17 cellular contexts compared by ENCODE assay signal in genomic region chr3:27219127-27219860, GRCh38.
DNase-seq lines count a peak whose midpoint lies in the region; ATAC-seq and TF ChIP-seq lines count a peak whose summit lies in the region.
"Had no signal": no experiment of that assay in that cellular context is flagged by ENCODE, and none has a peak within 500 bp of the region (broad histone marks: within the 10 kb centered on the region; RNA-seq: fewer than 3 reads in every experiment).

No MANE protein-coding gene starts in this region.

- WGBS in transverse colon (ENCODE audit: low coverage in 1 of 2), 2 donors, result 57 to 63% methylated on average over 1 of the region's 1 CpG

- no peak for TF ChIP-seq EP300 in transverse colon (IDR thresholded peaks at IDR 0.05; ENCODE audit: low read depth)

- H3K4me3 ChIP-seq in transverse colon, result no peak overlapping the region
- H3K4me3 ChIP-seq in tibial artery, result no peak overlapping the region
- H3K4me3 ChIP-seq in GM23338, result no peak overlapping the region
- H3K4me3 ChIP-seq: hepatocyte, lower lobe of right lung, neural progenitor cell, spleen, upper lobe of right lung had no signal

- H3K36me3 ChIP-seq in transverse colon (no peaks in the 10 kb centered on the region), tibial artery (no peaks in the 10 kb centered on the region), GM23338 (ENCODE audit: insufficient read depth) (no peaks in the 10 kb centered on the region)
- H3K36me3 ChIP-seq: lower lobe of right lung, neural progenitor cell, spleen, upper lobe of right lung had no signal

- H3K27ac ChIP-seq in transverse colon (peak overlapping the region in 3 of 4 donors; percentile 36 to 44 (median 41)), tibial artery (no peak overlapping the region), GM23338 (ENCODE audit: low read depth) (no peak overlapping the region)
- H3K27ac ChIP-seq: hepatocyte, lower lobe of right lung, neural progenitor cell, spleen, upper lobe of right lung had no signal

- intact Hi-C loops in transverse colon (cut with DNase I; ENCODE audit: low total_unique reads) (no loop called here), tibial artery (cut with DNase I; ENCODE audit: low total_unique reads) (no loop called here)

- H4K20me1 ChIP-seq in GM23338 (replicated peaks; ENCODE audit: insufficient read depth), result no peaks in the 10 kb centered on the region

- H3K27me3 Mint-ChIP-seq in GM23338 (ENCODE audit: insufficient read depth, low read depth, poor library complexity), result peaks cover 5% of the 10 kb centered on the region
- H3K27me3 Mint-ChIP-seq: activated naive CD4-positive, alpha-beta T cell treated with anti-CD3 and anti-CD28 coated beads, Interleukin-2, amount 50 U/mL, for 24 hours had no signal

- H3K4me1 Mint-ChIP-seq in GM23338, result peaks cover 9% of the 10 kb centered on the region; the same call in 2 of the 3 replicates

- no peak overlapping the region for H2AFZ ChIP-seq in GM23338
- H2AFZ ChIP-seq: hepatocyte, neural progenitor cell had no signal

- in situ Hi-C loops in transverse colon (cut with MboI; ENCODE audit: low pct_ligation_motif_present in 1 of 4, low pct_unique_long_range_greater_than_20kb in 1 of 4, low sequenced_read_pairs in 3 of 4), result no loop called here

- no peak for TF ChIP-seq POLR2A in transverse colon (IDR thresholded peaks at IDR 0.05)

- H3K36me3 Mint-ChIP-seq in GM23338 (ENCODE audit: low read depth), result peaks cover 3% of the 10 kb centered on the region; the same call in 1 of the 3 replicates
- H3K36me3 Mint-ChIP-seq: activated naive CD4-positive, alpha-beta T cell treated with anti-CD3 and anti-CD28 coated beads, Interleukin-2, amount 50 U/mL, for 24 hours; neural progenitor cell had no signal

- H3K9me2 ChIP-seq in GM23338 (ENCODE audit: insufficient read depth), result peaks cover 15% of the 10 kb centered on the region

- H3K9me3 ChIP-seq in transverse colon (no peaks in the 10 kb centered on the region), tibial artery (no peaks in the 10 kb centered on the region)
- H3K9me3 ChIP-seq: lower lobe of right lung, spleen, upper lobe of right lung had no signal

- H3F3A ChIP-seq in GM23338 (replicated peaks; ENCODE audit: low read depth), result no peaks in the 10 kb centered on the region

- H3K9me3 Mint-ChIP-seq in GM23338, result peaks cover 3% of the 10 kb centered on the region; the same call in 2 of the 3 replicates
- H3K9me3 Mint-ChIP-seq: activated naive CD4-positive, alpha-beta T cell treated with anti-CD3 and anti-CD28 coated beads, Interleukin-2, amount 50 U/mL, for 24 hours; endodermal cell had no signal

- H3K27me3 ChIP-seq in transverse colon (no peaks in the 10 kb centered on the region), tibial artery (no peaks in the 10 kb centered on the region), GM23338 (ENCODE audit: insufficient read depth) (no peaks in the 10 kb centered on the region)
- H3K27me3 ChIP-seq: hepatocyte, neural progenitor cell, spleen, upper lobe of right lung had no signal

- no peak for TF ChIP-seq CTCF in transverse colon (IDR thresholded peaks at IDR 0.05)
- no peak for TF ChIP-seq CTCF in tibial artery (IDR thresholded peaks at IDR 0.05)
- no peak for TF ChIP-seq CTCF in GM23338 (conservative IDR thresholded peaks at IDR 0.05; ENCODE audit: low read depth in 2 of 2)

- ATAC-seq in SK-N-SH treated with all-trans-retinoic acid at 6 μM for 48 hours (no peak), GM23338 (no peak), HG02981 (IDR thresholded peaks at IDR 0.05; ENCODE audit: unreplicated experiment) (no peak)
- ATAC-seq: lower lobe of right lung, upper lobe of right lung had no signal

- H3K4me3 Mint-ChIP-seq in GM23338, result no peak overlapping the region
- H3K4me3 Mint-ChIP-seq: activated naive CD4-positive, alpha-beta T cell treated with anti-CD3 and anti-CD28 coated beads, Interleukin-2, amount 50 U/mL, for 24 hours; endodermal cell; neural progenitor cell had no signal

- DNase-seq in HCEC 1CT (peak; percentile 35), fibroblast of peridontal ligament (ENCODE audit: extremely low read depth) (peak; percentile 54), transverse colon (peak; percentile 31), tibial artery (no peak), GM23338 (ENCODE audit: low spot score) (no peak)
- DNase-seq: activated CD4-positive, alpha-beta T cell treated with anti-CD3 and anti-CD28 coated beads for 4 hours; endodermal cell; foreskin melanocyte; lower lobe of right lung; NCI-H187; spleen; upper lobe of right lung had no signal

- H3K4me1 ChIP-seq in transverse colon (peaks cover 0 to 12% (median 0%) of the 10 kb centered on the region in 4 donors), tibial artery (peaks cover 0 to 5% (median 0%) of the 10 kb centered on the region in 4 donors), GM23338 (ENCODE audit: insufficient read depth) (peaks cover 4% of the 10 kb centered on the region)
- H3K4me1 ChIP-seq: lower lobe of right lung, neural progenitor cell, spleen, upper lobe of right lung had no signal

- H3K79me2 ChIP-seq in GM23338 (replicated peaks; ENCODE audit: insufficient read depth), result no peaks in the 10 kb centered on the region
- H3K79me2 ChIP-seq: hepatocyte had no signal

- no peak overlapping the region for H3K4me2 ChIP-seq in GM23338
- H3K4me2 ChIP-seq: hepatocyte, neural progenitor cell had no signal

- no peak overlapping the region for H3K27ac Mint-ChIP-seq in GM23338
- H3K27ac Mint-ChIP-seq: activated naive CD4-positive, alpha-beta T cell treated with anti-CD3 and anti-CD28 coated beads, Interleukin-2, amount 50 U/mL, for 24 hours; endodermal cell; neural progenitor cell had no signal

TF ChIP-seq in SK-N-SH treated with all-trans-retinoic acid at 6 μM for 48 hours, 23 proteins besides CTCF, POLR2A, EP300 and RAD21:
- TF ChIP-seq ZFP3 (CRISPR knock-in tag; IDR thresholded peaks at IDR 0.05) (no peak), TSHZ2 (CRISPR knock-in tag; IDR thresholded peaks at IDR 0.05) (no peak), ISL1 (CRISPR knock-in tag; IDR thresholded peaks at IDR 0.05) (0 out of 2 replicates have a peak, but pooled peaks have one; percentile 23), ZNF8 (CRISPR knock-in tag; IDR thresholded peaks at IDR 0.05) (no peak)

TF ChIP-seq in GM23338, 12 proteins besides CTCF, POLR2A, EP300 and RAD21 (continues in another document):
- TF ChIP-seq ZNF462 (CRISPR knock-in tag; IDR thresholded peaks at IDR 0.05) (no peak), JUNB (IDR thresholded peaks at IDR 0.05; ENCODE audit: unreplicated experiment) (no peak)

Comparison
In these comparisons a context has a peak if more than half of its experiments do, and no peak if none do; other contexts are left out.
1. DNase-seq: peak in HCEC 1CT (single experiment), fibroblast of peridontal ligament (single experiment) and transverse colon (single experiment); none in tibial artery (0 of 2) and GM23338 (single experiment).
2. H3K27ac ChIP-seq: peak in transverse colon (3 of 4); none in tibial artery (0 of 2) and GM23338 (single experiment).